ENCODE assay signal across 23 cellular contexts in the genomic region with DNA sequence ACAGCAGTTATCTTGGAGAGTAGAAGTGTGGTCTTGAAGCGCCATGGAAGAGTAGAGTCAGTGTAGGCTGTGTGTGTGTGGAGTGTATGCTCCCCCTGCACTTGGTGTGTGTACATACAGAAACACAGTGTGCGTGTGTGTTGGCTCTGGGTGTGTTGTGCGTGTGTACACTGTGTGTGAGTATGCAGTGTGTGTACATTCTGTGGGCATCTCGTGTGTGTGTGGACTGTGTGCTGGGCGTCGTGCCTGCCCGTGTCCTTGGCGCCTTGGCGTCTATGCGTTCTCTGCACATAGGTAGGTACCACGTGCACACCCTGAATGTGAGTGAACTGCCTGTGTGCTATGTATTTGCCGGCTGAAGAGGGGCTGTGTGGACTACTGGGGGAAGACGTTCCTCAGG. TPM values are rescaled to one million over a fixed set of nuclear protein-coding genes. Genes with fewer than 3 reads are reported as not detected.
DNase-seq lines count a peak whose midpoint lies in the region; ATAC-seq and TF ChIP-seq lines count a peak whose summit lies in the region.
"Had no signal": no experiment of that assay in that cellular context is flagged by ENCODE, and none has a peak within 500 bp of the region (broad histone marks: within the 10 kb centered on the region; RNA-seq: fewer than 3 reads in every experiment).

No MANE protein-coding gene starts in this region.

- no peak for ATAC-seq in naive thymus-derived CD4-positive, alpha-beta T cell
- peak; percentile 28 for ATAC-seq in stimulated activated naive CD8-positive, alpha-beta T cell treated with anti-CD3 and anti-CD28 coated beads, Interleukin-15, Interleukin-2, amounts not matched to agents 100 U/mL and 50 U/mL, for 24 hours
- ATAC-seq: effector memory CD8-positive, alpha-beta T cell had no signal

- H3K27ac Mint-ChIP-seq in activated CD4-positive, alpha-beta T cell treated with anti-CD3 and anti-CD28 coated beads, Interleukin-2, amount 10 ng/mL, durations not matched to agents 24 days and 14 days = peak overlapping the region; percentile 70
- no peak overlapping the region for H3K27ac Mint-ChIP-seq in naive thymus-derived CD4-positive, alpha-beta T cell
- H3K27ac Mint-ChIP-seq: activated T-helper 2 cell treated with anti-CD3 and anti-CD28 coated beads, Interferon-gamma antibody, Interleukin-2, Interleukin-4, amounts not matched to agents 10 μg/mL and 5 μg/mL and 100 μg/mL, durations not matched to agents 14 hours and 24 hours and 36 hours; effector memory CD8-positive, alpha-beta T cell had no signal

- H3K27me3 Mint-ChIP-seq in activated CD4-positive, alpha-beta T cell treated with anti-CD3 and anti-CD28 coated beads, Interleukin-2, amount 10 ng/mL, durations not matched to agents 24 days and 14 days = peaks cover 48% of the 10 kb centered on the region
- H3K27me3 Mint-ChIP-seq in naive thymus-derived CD4-positive, alpha-beta T cell = peaks cover 38 to 62% (median 46%) of the 10 kb centered on the region in 5 donors

- no peaks in the 10 kb centered on the region for H3K4me1 ChIP-seq in naive thymus-derived CD4-positive, alpha-beta T cell (ENCODE audit: control insufficient read depth in 2 of 2, insufficient read depth in 2 of 2, low read length in 2 of 2)
- H3K4me1 ChIP-seq in esophagus muscularis mucosa = peaks cover 0 to 10% (median 7%) of the 10 kb centered on the region in 4 donors
- H3K4me1 ChIP-seq: HAP-1 had no signal

- intact Hi-C loops in activated CD4-positive, alpha-beta T cell treated with anti-CD3 and anti-CD28 coated beads, Interleukin-2, amount 10 ng/mL, durations not matched to agents 24 days and 14 days (cut with micrococcal nuclease) = no loop called here
- intact Hi-C loops in naive thymus-derived CD4-positive, alpha-beta T cell (cut with micrococcal nuclease) = no loop called here
- intact Hi-C loops in esophagus muscularis mucosa (cut with DNase I) = no loop called here

- no peak for DNase-seq in activated CD4-positive, alpha-beta T cell treated with anti-CD3 and anti-CD28 coated beads, Interleukin-2, amount 10 ng/mL, durations not matched to agents 24 days and 14 days
- DNase-seq in activated CD4-positive, alpha-beta T cell treated with anti-CD3 and anti-CD28 coated beads, Interleukin-2, amount 50 U/mL, for 4 hours = no peak
- no peak for DNase-seq in naive thymus-derived CD4-positive, alpha-beta T cell
- no peak for DNase-seq in stimulated activated naive CD8-positive, alpha-beta T cell treated with anti-CD3 and anti-CD28 coated beads, Interleukin-15, Interleukin-2, amounts not matched to agents 100 U/mL and 50 U/mL, for 24 hours
- DNase-seq in activated CD4-positive, alpha-beta T cell treated with anti-CD3 and anti-CD28 coated beads, Interleukin-2, amount 50 U/mL, for 1 hour = no peak
- no peak for DNase-seq in esophagus muscularis mucosa (ENCODE audit: extremely low spot score)
- no peak for DNase-seq in NCI-H1694 (lab: John Stamatoyannopoulos, UW)
- DNase-seq: amniotic stem cell; central memory CD4-positive, alpha-beta T cell; effector memory CD8-positive, alpha-beta T cell; heart left ventricle; NCI-H1417 treated with DMSO at 0.1 percent for 48 hours; NCI-H748 treated with DMSO at 0.1 percent for 48 hours; PC-9; stimulated activated CD4-positive, alpha-beta T cell treated with anti-CD3 and anti-CD28 coated beads, Interleukin-2, amount 100 ng/mL, for 48 hours; T-helper 9 cell had no signal

- H3K4me3 ChIP-seq in naive thymus-derived CD4-positive, alpha-beta T cell (ENCODE audit: low read length) = no peak overlapping the region
- no peak overlapping the region for H3K4me3 ChIP-seq in esophagus muscularis mucosa
- H3K4me3 ChIP-seq: HAP-1, PC-9, skin epidermis had no signal

- H3K27ac ChIP-seq in cingulate gyrus (ENCODE audit: low read depth, low read length) = peak overlapping the region; percentile 23
- H3K27ac ChIP-seq in naive thymus-derived CD4-positive, alpha-beta T cell (ENCODE audit: low read depth, low read length) = no peak overlapping the region
- H3K27ac ChIP-seq in esophagus muscularis mucosa (replicated peaks in 1 of 4) = no peak overlapping the region
- H3K27ac ChIP-seq: heart left ventricle, PC-9, skin epidermis had no signal

- H3K4me1 Mint-ChIP-seq in activated CD4-positive, alpha-beta T cell treated with anti-CD3 and anti-CD28 coated beads, Interleukin-2, amount 10 ng/mL, durations not matched to agents 24 days and 14 days = peaks cover 3% of the 10 kb centered on the region
- H3K4me1 Mint-ChIP-seq in naive thymus-derived CD4-positive, alpha-beta T cell = peaks cover 0 to 8% (median 3%) of the 10 kb centered on the region in 7 donors

- H3K9me3 Mint-ChIP-seq in activated CD4-positive, alpha-beta T cell treated with anti-CD3 and anti-CD28 coated beads, Interleukin-2, amount 10 ng/mL, durations not matched to agents 24 days and 14 days = no peaks in the 10 kb centered on the region
- peaks cover 0 to 6% (median 0%) of the 10 kb centered on the region in 11 donors for H3K9me3 Mint-ChIP-seq in naive thymus-derived CD4-positive, alpha-beta T cell
- H3K9me3 Mint-ChIP-seq: activated T-helper 2 cell treated with anti-CD3 and anti-CD28 coated beads, Interferon-gamma antibody, Interleukin-2, Interleukin-4, amounts not matched to agents 10 μg/mL and 5 μg/mL and 100 μg/mL, durations not matched to agents 14 hours and 24 hours and 36 hours; effector memory CD8-positive, alpha-beta T cell had no signal

- H3K36me3 ChIP-seq in naive thymus-derived CD4-positive, alpha-beta T cell (ENCODE audit: control insufficient read depth in 2 of 3, insufficient read depth in 3 of 3, low read length in 3 of 3) = no peaks in the 10 kb centered on the region
- no peaks in the 10 kb centered on the region for H3K36me3 ChIP-seq in esophagus muscularis mucosa
- H3K36me3 ChIP-seq: HAP-1, heart left ventricle had no signal

- TF ChIP-seq EP300 in esophagus muscularis mucosa (IDR thresholded peaks at IDR 0.05) = no peak

- peaks cover 0 to 3% of the 10 kb centered on the region in 2 donors for H3K27me3 ChIP-seq in naive thymus-derived CD4-positive, alpha-beta T cell (ENCODE audit: control insufficient read depth in 2 of 2, insufficient read depth in 2 of 2, low read length in 2 of 2)
- peaks cover 0 to 65% (median 16%) of the 10 kb centered on the region in 4 donors for H3K27me3 ChIP-seq in esophagus muscularis mucosa

- no peak overlapping the region for H3K4me3 Mint-ChIP-seq in activated CD4-positive, alpha-beta T cell treated with anti-CD3 and anti-CD28 coated beads, Interleukin-2, amount 10 ng/mL, durations not matched to agents 24 days and 14 days
- H3K4me3 Mint-ChIP-seq in naive thymus-derived CD4-positive, alpha-beta T cell = peak overlapping the region in 6 of 10 donors; percentile 2 to 69 (median 36)
- H3K4me3 Mint-ChIP-seq: effector memory CD8-positive, alpha-beta T cell had no signal

- POLR2A ChIA-PET in naive thymus-derived CD4-positive, alpha-beta T cell (lab: Charles Lee) = no interaction called here

- TF ChIP-seq CTCF in esophagus muscularis mucosa (IDR thresholded peaks at IDR 0.05) = no peak

- no peaks in the 10 kb centered on the region for H3K36me3 Mint-ChIP-seq in activated CD4-positive, alpha-beta T cell treated with anti-CD3 and anti-CD28 coated beads, Interleukin-2, amount 10 ng/mL, durations not matched to agents 24 days and 14 days (ENCODE audit: low read depth)
- no peaks in the 10 kb centered on the region for H3K36me3 Mint-ChIP-seq in naive thymus-derived CD4-positive, alpha-beta T cell

- WGBS in esophagus muscularis mucosa = 70% methylated on average over 12 of the region's 13 CpGs

- H3K9me3 ChIP-seq in naive thymus-derived CD4-positive, alpha-beta T cell (ENCODE audit: control insufficient read depth in 2 of 3, low read length in 3 of 3) = no peaks in the 10 kb centered on the region
- no peaks in the 10 kb centered on the region for H3K9me3 ChIP-seq in esophagus muscularis mucosa
- H3K9me3 ChIP-seq: HAP-1, heart left ventricle had no signal

- no peak for TF ChIP-seq POLR2A in esophagus muscularis mucosa (IDR thresholded peaks at IDR 0.05; ENCODE audit: low read depth)

- CTCF ChIA-PET in naive thymus-derived CD4-positive, alpha-beta T cell (lab: Charles Lee) = no interaction called here

RNA-seq across cellular contexts. Expression of a gene that starts 0.5 kb away (rescaled TPM):
- not detected in 2 replicates for total RNA-seq in activated CD4-positive, alpha-beta T cell treated with anti-CD3 and anti-CD28 coated beads, Interleukin-2, amount 10 ng/mL, durations not matched to agents 24 days and 14 days
- total RNA-seq in naive thymus-derived CD4-positive, alpha-beta T cell = not detected
- polyA plus RNA-seq in naive thymus-derived CD4-positive, alpha-beta T cell = not detected
- total RNA-seq in esophagus muscularis mucosa = under 1 TPM; 0.42 to 0.69 (median 0.56) TPM
- total RNA-seq: activated T-helper 2 cell treated with anti-CD3 and anti-CD28 coated beads, Interferon-gamma antibody, Interleukin-2, Interleukin-4, amounts not matched to agents 10 μg/mL and 5 μg/mL and 100 μg/mL, durations not matched to agents 14 hours and 24 hours and 36 hours; lower leg skin; PC-9; urinary bladder had no signal
- polyA plus RNA-seq: BJ, heart left ventricle had no signal

RNA-seq across cellular contexts. Expression of a gene that starts 13.9 kb away (rescaled TPM):
- total RNA-seq in activated CD4-positive, alpha-beta T cell treated with anti-CD3 and anti-CD28 coated beads, Interleukin-2, amount 10 ng/mL, durations not matched to agents 24 days and 14 days = 0.14 TPM in 2 replicates
- not detected for total RNA-seq in naive thymus-derived CD4-positive, alpha-beta T cell
- not detected for polyA plus RNA-seq in naive thymus-derived CD4-positive, alpha-beta T cell
- total RNA-seq in esophagus muscularis mucosa = not detected
- total RNA-seq: lower leg skin had no signal

RNA-seq across cellular contexts. Expression of a gene that starts 23.7 kb away (rescaled TPM):
- total RNA-seq in activated CD4-positive, alpha-beta T cell treated with anti-CD3 and anti-CD28 coated beads, Interleukin-2, amount 10 ng/mL, durations not matched to agents 24 days and 14 days = 280 and 283 TPM in 2 replicates
- 100 to 1,000 TPM; 139 to 204 (median 149) TPM for total RNA-seq in naive thymus-derived CD4-positive, alpha-beta T cell
- polyA plus RNA-seq in naive thymus-derived CD4-positive, alpha-beta T cell = 100 to 1,000 TPM; 181 to 200 TPM
- 100 to 1,000 TPM; 252 to 356 (median 274) TPM for total RNA-seq in esophagus muscularis mucosa

RNA-seq across cellular contexts. Expression of a gene that starts 25.8 kb away (rescaled TPM):
- total RNA-seq in activated CD4-positive, alpha-beta T cell treated with anti-CD3 and anti-CD28 coated beads, Interleukin-2, amount 10 ng/mL, durations not matched to agents 24 days and 14 days = 14.3 and 15.9 TPM in 2 replicates
- total RNA-seq in naive thymus-derived CD4-positive, alpha-beta T cell = 1 to 10 TPM in 4 of 5 experiments, under 1 TPM in 1; 0.27 to 6.6 (median 2.2) TPM
- polyA plus RNA-seq in naive thymus-derived CD4-positive, alpha-beta T cell = 1 to 10 TPM; 2.4 to 4.4 TPM
- 1 to 10 TPM; 3.3 to 4.9 (median 3.7) TPM for total RNA-seq in esophagus muscularis mucosa

RNA-seq across cellular contexts. Expression of a gene that starts 26.5 kb away (rescaled TPM):
- 82.5 and 85.3 TPM in 2 replicates for total RNA-seq in activated CD4-positive, alpha-beta T cell treated with anti-CD3 and anti-CD28 coated beads, Interleukin-2, amount 10 ng/mL, durations not matched to agents 24 days and 14 days
- total RNA-seq in naive thymus-derived CD4-positive, alpha-beta T cell = 10 to 100 TPM; 19.4 to 51.0 (median 39.1) TPM
- polyA plus RNA-seq in naive thymus-derived CD4-positive, alpha-beta T cell = 10 to 100 TPM; 51.6 to 80.3 TPM
- 10 to 100 TPM; 35.6 to 48.5 (median 39.8) TPM for total RNA-seq in esophagus muscularis mucosa
